10 cellular contexts compared by ENCODE assay signal in the genomic region with DNA sequence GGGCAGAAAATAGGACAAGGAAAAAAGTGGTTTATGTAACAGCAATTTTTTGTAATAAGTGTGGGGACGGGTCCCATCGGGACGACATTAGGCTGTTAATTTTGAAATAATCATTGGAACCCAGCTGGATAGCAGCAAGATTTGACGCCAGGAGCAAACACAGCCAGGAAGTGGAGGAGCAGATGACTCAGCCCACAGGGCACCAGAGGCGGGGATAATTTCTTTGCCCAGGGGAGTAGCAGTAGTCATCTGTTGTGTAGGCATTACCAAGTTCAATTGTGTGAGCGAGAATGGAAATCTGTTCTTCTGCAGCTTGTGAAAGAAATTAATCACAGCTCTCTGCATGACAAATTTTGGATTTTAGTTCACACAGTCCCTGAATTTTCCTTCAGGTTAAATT. TPM values are rescaled to one million over a fixed set of nuclear protein-coding genes. Genes with fewer than 3 reads are reported as not detected.
A peak's percentile ranks its signal among the peaks of the same experiment; 100 is the strongest.
DNase-seq lines count a peak whose midpoint lies in the region; ATAC-seq and TF ChIP-seq lines count a peak whose summit lies in the region.
"Had no signal": no experiment of that assay in that cellular context is flagged by ENCODE, and none has a peak within 500 bp of the region (broad histone marks: within the 10 kb centered on the region; RNA-seq: fewer than 3 reads in every experiment).

No MANE protein-coding gene starts in this region.

- POLR2A ChIA-PET in activated CD4-positive, alpha-beta T cell treated with anti-CD3 and anti-CD28 coated beads for 36 hours (lab: Charles Lee) = interaction anchor here (0.6 kb wide), 1 partner anchor 209 kb away, joined by 4 read pairs; no protein-coding TSS in a partner anchor

- peak; percentile 54 for ATAC-seq in activated CD4-positive, alpha-beta T cell treated with anti-CD3 and anti-CD28 coated beads for 36 hours

- peaks cover 10% of the 10 kb centered on the region for H3K27me3 Mint-ChIP-seq in activated CD4-positive, alpha-beta T cell treated with anti-CD3 and anti-CD28 coated beads for 36 hours
- H3K27me3 Mint-ChIP-seq: CD4-positive, CD25-positive, alpha-beta regulatory T cell had no signal

- intact Hi-C loops in activated CD4-positive, alpha-beta T cell treated with anti-CD3 and anti-CD28 coated beads for 36 hours (cut with DNase I, micrococcal nuclease) = loop anchor here in 1 of 2 experiments (1.0 to 5.0 kb wide), 2 partner anchors 92 to 210 kb away; no protein-coding TSS in a partner anchor

- H3K9me3 Mint-ChIP-seq in activated CD4-positive, alpha-beta T cell treated with anti-CD3 and anti-CD28 coated beads for 36 hours (ENCODE audit: low read depth) = no peaks in the 10 kb centered on the region

- no peak overlapping the region for H3K4me3 Mint-ChIP-seq in activated CD4-positive, alpha-beta T cell treated with anti-CD3 and anti-CD28 coated beads for 36 hours
- H3K4me3 Mint-ChIP-seq: CD4-positive, CD25-positive, alpha-beta regulatory T cell had no signal

- TF ChIP-seq CTCF in cardiac fibroblast (IDR thresholded peaks at IDR 0.05; ENCODE audit: low read depth, low read length) = no peak

- H3K4me1 ChIP-seq in subcutaneous abdominal adipose tissue (ENCODE audit: control insufficient read depth in 5 of 5, insufficient read depth in 5 of 5, low read length in 5 of 5) = peaks cover 10 to 19% (median 13%) of the 10 kb centered on the region in 5 donors

- no peaks in the 10 kb centered on the region for H3K27me3 ChIP-seq in subcutaneous abdominal adipose tissue (ENCODE audit: control insufficient read depth in 5 of 5, insufficient read depth in 4 of 5, low read length in 5 of 5)

- H3K36me3 Mint-ChIP-seq in activated CD4-positive, alpha-beta T cell treated with anti-CD3 and anti-CD28 coated beads for 36 hours (ENCODE audit: low read depth) = no peaks in the 10 kb centered on the region
- H3K36me3 Mint-ChIP-seq: CD4-positive, CD25-positive, alpha-beta regulatory T cell had no signal

- H3K27ac Mint-ChIP-seq in activated CD4-positive, alpha-beta T cell treated with anti-CD3 and anti-CD28 coated beads for 36 hours = no peak overlapping the region
- H3K27ac Mint-ChIP-seq: CD4-positive, CD25-positive, alpha-beta regulatory T cell had no signal

- no peaks in the 10 kb centered on the region for H3K36me3 ChIP-seq in subcutaneous abdominal adipose tissue (ENCODE audit: control insufficient read depth in 5 of 5, insufficient read depth in 5 of 5, low read length in 5 of 5)

- DNase-seq in activated CD4-positive, alpha-beta T cell treated with anti-CD3 and anti-CD28 coated beads for 36 hours = peak; percentile 52
- no peak for DNase-seq in activated CD4-positive, alpha-beta T cell treated with anti-CD3 and anti-CD28 coated beads for 4 hours
- DNase-seq in NCI-H2227 treated with DMSO at 0.1 percent for 48 hours (lab: John Stamatoyannopoulos, UW) (peak; percentile 52), cardiac fibroblast (ENCODE audit: low read depth in 2 of 2) (peak; percentile 91 to 95), kidney tubule cell (ENCODE audit: low spot score) (peak; percentile 84), HuH-7.5 (ENCODE audit: low spot score) (no peak), T-helper 9 cell (no peak)
- DNase-seq: CD4-positive, CD25-positive, alpha-beta regulatory T cell had no signal

- peak overlapping the region in 1 of 5 donors; percentile 67 for H3K9ac ChIP-seq in subcutaneous abdominal adipose tissue (ENCODE audit: low read length in 5 of 5)

- CTCF ChIA-PET in activated CD4-positive, alpha-beta T cell treated with anti-CD3 and anti-CD28 coated beads for 36 hours (lab: Charles Lee) = interaction anchor here (0.6 to 0.7 kb wide), 2 partner anchors 347 to 1391 kb away, joined by 3 read pairs; no protein-coding TSS in a partner anchor

- peaks cover 17% of the 10 kb centered on the region for H3K4me1 Mint-ChIP-seq in activated CD4-positive, alpha-beta T cell treated with anti-CD3 and anti-CD28 coated beads for 36 hours
- H3K4me1 Mint-ChIP-seq: CD4-positive, CD25-positive, alpha-beta regulatory T cell had no signal

- no peaks in the 10 kb centered on the region for H3K9me3 ChIP-seq in subcutaneous abdominal adipose tissue (ENCODE audit: control insufficient read depth in 5 of 5, low read length in 5 of 5)

- no peak overlapping the region for H3K4me3 ChIP-seq in cardiac fibroblast (replicated peaks in 1 of 2; ENCODE audit: low read depth in 2 of 2, low read length in 2 of 2)
- H3K4me3 ChIP-seq in subcutaneous abdominal adipose tissue (ENCODE audit: low read depth in 1 of 5, low read length in 5 of 5) = no peak overlapping the region

- peak overlapping the region; percentile 74 for H3K27ac ChIP-seq in subcutaneous abdominal adipose tissue (ENCODE audit: low read depth, low read length)
- H3K27ac ChIP-seq: VCaP had no signal

RNA-seq across cellular contexts. Expression of a gene that starts 22.6 kb away (rescaled TPM):
- not detected for total RNA-seq in activated CD4-positive, alpha-beta T cell treated with anti-CD3 and anti-CD28 coated beads for 36 hours

Comparison
In these comparisons a context has a peak if more than half of its experiments do, and no peak if none do; other contexts are left out.
1. DNase-seq: peak in activated CD4-positive, alpha-beta T cell treated with anti-CD3 and anti-CD28 coated beads for 36 hours (single experiment), NCI-H2227 treated with DMSO at 0.1 percent for 48 hours (single experiment), cardiac fibroblast (2 of 2) and kidney tubule cell (single experiment); none in activated CD4-positive, alpha-beta T cell treated with anti-CD3 and anti-CD28 coated beads for 4 hours (0 of 2), HuH-7.5 (single experiment) and T-helper 9 cell (single experiment).